In genomic region chr3:1960506-1960905, GRCh38 we compare ENCODE assay signal across 30 cellular contexts.
"Had no signal": no experiment of that assay in that cellular context is flagged by ENCODE, and none has a peak within 500 bp of the region (broad histone marks: within the 10 kb centered on the region; RNA-seq: fewer than 3 reads in every experiment).

No MANE protein-coding gene starts in this region.

- ATAC-seq: activated naive CD4-positive, alpha-beta T cell treated with anti-CD3 and anti-CD28 coated beads, Interleukin-2, amount 50 U/mL, for 72 hours; activated T-cell treated with anti-CD3 and anti-CD28 coated beads, Interleukin-2, amount 50 U/mL, for 72 hours; foreskin keratinocyte; gastrocnemius medialis; heart right ventricle; T-helper 17 cell; WTC11 had no signal

- H3K36me3 ChIP-seq: brain microvascular endothelial cell, esophagus muscularis mucosa, gastrocnemius medialis, heart right ventricle had no signal

- H3K27me3 ChIP-seq: brain microvascular endothelial cell, dorsolateral prefrontal cortex, esophagus muscularis mucosa, foreskin keratinocyte, gastrocnemius medialis, heart right ventricle had no signal

- DNase-seq: activated CD4-positive, alpha-beta memory T cell treated with anti-CD3 and anti-CD28 coated beads, Interleukin-2, amount 10 ng/mL, durations not matched to agents 7 days and 5 days; activated CD4-positive, alpha-beta T cell treated with anti-CD3 and anti-CD28 coated beads for 1 hour; activated CD4-positive, alpha-beta T cell treated with anti-CD3 and anti-CD28 coated beads for 4 hours; activated CD4-positive, alpha-beta T cell treated with anti-CD3 and anti-CD28 coated beads, Interleukin-2, amount 10 ng/mL, durations not matched to agents 7 days and 5 days; activated CD4-positive, alpha-beta T cell treated with anti-CD3 and anti-CD28 coated beads, Interleukin-2, amount 50 U/mL, for 4 hours; activated CD8-positive, alpha-beta memory T cell treated with anti-CD3 and anti-CD28 coated beads, Interleukin-2, amount 50 U/mL, for 48 hours; activated gamma-delta T cell; activated naive CD4-positive, alpha-beta T cell; activated naive CD4-positive, alpha-beta T cell treated with anti-CD3 and anti-CD28 coated beads, Interleukin-2, amount 10 ng/mL, durations not matched to agents 7 days and 5 days; activated naive CD8-positive, alpha-beta T cell treated with anti-CD3 and anti-CD28 coated beads, Interleukin-2, amount 10 ng/mL, durations not matched to agents 7 days and 5 days; activated T-cell treated with anti-CD3 and anti-CD28 coated beads for 4 hours; activated T-cell treated with anti-CD3 and anti-CD28 coated beads, Interleukin-2, amount 50 U/mL, for 24 hours; activated T-cell treated with anti-CD3 and anti-CD28 coated beads, Interleukin-2, amount 50 U/mL, for 72 hours; amniotic stem cell; anterior cingulate cortex; brain microvascular endothelial cell; dorsolateral prefrontal cortex; effector memory CD4-positive, alpha-beta T cell; endodermal cell; erythroblast; foreskin keratinocyte; gastrocnemius medialis; heart right ventricle; T-helper 1 cell; T-helper 17 cell; T1000 had no signal

- H3K4me3 ChIP-seq: coronary artery, dorsolateral prefrontal cortex, esophagus muscularis mucosa, gastrocnemius medialis, heart right ventricle had no signal
